In genomic region chr4:9152182-9153007, GRCh38 we compare ENCODE assay signal across 8 cellular contexts. TPM values are rescaled to one million over a fixed set of nuclear protein-coding genes. Genes with fewer than 3 reads are reported as not detected.
DNase-seq lines count a peak whose midpoint lies in the region; ATAC-seq, FAIRE-seq and TF ChIP-seq lines count a peak whose summit lies in the region.
"Not testable (repeated sequence)": the region's sequence is repeated elsewhere in the genome, so short reads cannot be mapped to it uniquely, and the experiment has no call there.

No MANE protein-coding gene starts in this region.

- H4K8ac ChIP-seq in H1 (ENCODE audit: extremely low read depth, insufficient read depth, low read length), result not testable (repeated sequence)

- not testable (repeated sequence) for TF ChIP-seq POLR2A in H1 (IDR thresholded peaks at IDR 0.05; ENCODE audit: control extremely low read depth in 1 of 2, low read depth in 2 of 2, low read length in 2 of 2)
- peak in 1 of 2 donors; percentile 55 for TF ChIP-seq POLR2A in vagina (IDR thresholded peaks at IDR 0.05)

- H2BK5ac ChIP-seq in H1 (ENCODE audit: low read depth, low read length), result not testable (repeated sequence)

- H3K79me2 ChIP-seq in H1 (ENCODE audit: control insufficient read depth in 1 of 2, insufficient read depth in 2 of 2, low read length in 2 of 2), result not testable (repeated sequence)

- not testable (repeated sequence) for H2AK5ac ChIP-seq in H1 (ENCODE audit: low read depth, low read length)

- H4K5ac ChIP-seq in H1 (ENCODE audit: insufficient read length, low read depth, low read length), result not testable (repeated sequence)

- not testable (repeated sequence) for H3K56ac ChIP-seq in H1 (replicated peaks; ENCODE audit: insufficient read length, low read depth, low read length)

- H4K91ac ChIP-seq in H1 (replicated peaks; ENCODE audit: insufficient read length, low read length), result not testable (repeated sequence)

- H3K27ac ChIP-seq in H1 (ENCODE audit: low read depth, low read length), result not testable (repeated sequence)
- H3K27ac ChIP-seq in small intestine (ENCODE audit: low read depth in 1 of 2, low read length in 1 of 2) (peak overlapping the region; percentile 68 to 98), vagina (peak overlapping the region; percentile 93)

- H3K18ac ChIP-seq in H1 (ENCODE audit: extremely low read depth, low read length), result not testable (repeated sequence)

- not testable (repeated sequence) for H2BK120ac ChIP-seq in H1 (replicated peaks; ENCODE audit: low read depth, low read length)

- WGBS in H1 (ENCODE audit: extremely low coverage in 1 of 2, insufficient coverage in 1 of 2, insufficient read length in 1 of 2, insufficient replicate concordance in 2 of 2, low coverage in 1 of 2, low lambda C conversion rate in 2 of 2, missing lambda C conversion rate in 1 of 2), 2 experiments, result 94% methylated on average over 8 of the region's 63 CpGs; no CpG with 5 or more reads in 1 of the 2 experiments
- 1 to 2% (median 1%) methylated on average over 30 to 57 of the region's 63 CpGs for WGBS in small intestine, 3 donors

- DNase-seq in KG1 (lab: John Stamatoyannopoulos, UW) (peak; percentile 91), SIG-M5 (lab: John Stamatoyannopoulos, UW) (peak; percentile 44), H1 (ENCODE audit: low read depth in 1 of 2, low spot score in 2 of 2) (peak; percentile 94 to 99), left kidney (ENCODE audit: low read depth, low spot score) (peak; percentile 98), small intestine (peak; percentile 97), vagina (ENCODE audit: extremely low spot score in 2 of 2) (peak in 1 of 2 donors; percentile 96)
- DNase-seq in activated T-cell treated with anti-CD3 and anti-CD28 coated beads, Interleukin-2, amount 50 U/mL, for 72 hours, result peak; percentile 98

- POLR2A ChIA-PET in H1 (lab: Charles Lee; ENCODE audit: partially characterized antibody), result not testable (repeated sequence)

- not testable (repeated sequence) for H3K36me3 ChIP-seq in H1 (ENCODE audit: control insufficient read depth in 2 of 4, insufficient read depth in 4 of 4, low read length in 3 of 4); small intestine (ENCODE audit: control insufficient read depth in 2 of 2, insufficient read depth in 2 of 2, low read length in 2 of 2); vagina

- not testable (repeated sequence) for H3K9ac ChIP-seq in H1 (replicated peaks in 1 of 4; ENCODE audit: extremely low read depth in 1 of 4, low read depth in 3 of 4, low read length in 3 of 4)

- not testable (repeated sequence) for TF ChIP-seq EP300 in H1 (IDR thresholded peaks at IDR 0.05; ENCODE audit: borderline replicate concordance in 1 of 2, low read depth in 2 of 2, low read length in 2 of 2)

- intact Hi-C loops in vagina (cut with DNase I), result not testable (repeated sequence)

- not testable (repeated sequence) for H2BK12ac ChIP-seq in H1 (ENCODE audit: low read depth, low read length)

- peaks cover 4 to 61% of the 10 kb centered on the region in 2 experiments; a peak in 2 of 4 replicates for H3K9me3 ChIP-seq in H1 (ENCODE audit: insufficient read depth in 2 of 2, low read depth in 1 of 2, low read length in 1 of 2)
- H3K9me3 ChIP-seq in small intestine (ENCODE audit: control insufficient read depth, low read depth); vagina: not testable (repeated sequence)

- peak overlapping the region; percentile 94 for H3K27ac Mint-ChIP-seq in activated T-cell treated with anti-CD3 and anti-CD28 coated beads, Interleukin-2, amount 50 U/mL, for 72 hours

- not testable (repeated sequence) for FAIRE-seq in H1 (lab: Jason Lieb, UNC)
- FAIRE-seq in small intestine (lab: Jason Lieb, UNC), result peak; percentile 97

- H3K27me3 Mint-ChIP-seq in activated T-cell treated with anti-CD3 and anti-CD28 coated beads, Interleukin-2, amount 50 U/mL, for 72 hours (ENCODE audit: low read depth), result not testable (repeated sequence)

- not testable (repeated sequence) for H3K23me2 ChIP-seq in H1 (ENCODE audit: low read depth, low read length)

- not testable (repeated sequence) for H4K20me1 ChIP-seq in H1 (replicated peaks in 1 of 2; ENCODE audit: control insufficient read depth in 1 of 2, insufficient read depth in 2 of 2, low read length in 2 of 2)

- not testable (repeated sequence) for H2BK20ac ChIP-seq in H1 (ENCODE audit: low read length)

- not testable (repeated sequence) for TF ChIP-seq CTCF in H1 (IDR thresholded peaks at IDR 0.05; ENCODE audit: control extremely low read depth in 1 of 3, insufficient read depth in 1 of 3, low read depth in 1 of 3, low read length in 3 of 3); vagina (IDR thresholded peaks at IDR 0.05)

- H3K9me3 Mint-ChIP-seq in activated T-cell treated with anti-CD3 and anti-CD28 coated beads, Interleukin-2, amount 50 U/mL, for 72 hours, result not testable (repeated sequence)

- H2AFZ ChIP-seq in H1 (ENCODE audit: low read length), result not testable (repeated sequence)

- peak overlapping the region in 1 of 4 experiments; percentile 70; a peak in 2 of 8 replicates for H3K4me3 ChIP-seq in H1 (ENCODE audit: extremely low read depth in 1 of 4, insufficient read depth in 2 of 4, low read depth in 3 of 4, low read length in 4 of 4)
- H3K4me3 ChIP-seq in small intestine (ENCODE audit: low read depth in 1 of 2, low read length in 2 of 2), result peak overlapping the region; percentile 62 to 73
- H3K4me3 ChIP-seq in vagina, result peak overlapping the region; percentile 78 to 79

- not testable (repeated sequence) for H3K4ac ChIP-seq in H1 (replicated peaks; ENCODE audit: insufficient read length, low read depth, low read length)

- TF ChIP-seq RAD21 in H1 (IDR thresholded peaks at IDR 0.05 in 1 of 2, conservative IDR thresholded peaks at IDR 0.05 in 1 of 2; ENCODE audit: low read depth in 2 of 2, low read length in 2 of 2), result not testable (repeated sequence)

- CTCF ChIA-PET in H1 (lab: Charles Lee; ENCODE audit: partially characterized antibody), result not testable (repeated sequence)

- peak overlapping the region; percentile 91 to 96 for H3K4me3 Mint-ChIP-seq in activated T-cell treated with anti-CD3 and anti-CD28 coated beads, Interleukin-2, amount 50 U/mL, for 72 hours

- not testable (repeated sequence) for H3K23ac ChIP-seq in H1 (ENCODE audit: insufficient read length)

- H3K4me1 Mint-ChIP-seq in activated T-cell treated with anti-CD3 and anti-CD28 coated beads, Interleukin-2, amount 50 U/mL, for 72 hours (ENCODE audit: low read depth), result peaks cover 22% of the 10 kb centered on the region

- not testable (repeated sequence) for H3K4me1 ChIP-seq in H1 (replicated peaks in 1 of 4; ENCODE audit: control insufficient read depth in 3 of 4, insufficient read depth in 4 of 4, low read length in 3 of 4); small intestine (ENCODE audit: control insufficient read depth in 2 of 2, insufficient read depth in 1 of 2, low read depth in 1 of 2, low read length in 1 of 2); vagina

- not testable (repeated sequence) for H3K79me1 ChIP-seq in H1 (ENCODE audit: low read depth, low read length)

- not testable (repeated sequence) for H3K27me3 ChIP-seq in H1 (replicated peaks in 1 of 4; ENCODE audit: control insufficient read depth in 3 of 4, extremely low read depth in 1 of 4, insufficient read depth in 3 of 4, low read length in 3 of 4); small intestine (ENCODE audit: control insufficient read depth in 2 of 2, insufficient read depth in 2 of 2, low read length in 2 of 2); vagina

- H3K14ac ChIP-seq in H1 (ENCODE audit: insufficient read length), result not testable (repeated sequence)

- peak; percentile 36 for ATAC-seq in GM18861 (IDR thresholded peaks at IDR 0.05; ENCODE audit: unreplicated experiment)
- ATAC-seq in activated T-cell treated with anti-CD3 and anti-CD28 coated beads, Interleukin-2, amount 50 U/mL, for 72 hours (replicated peaks in 1 of 2), result peak; percentile 85 to 89

- H3K36me3 Mint-ChIP-seq in activated T-cell treated with anti-CD3 and anti-CD28 coated beads, Interleukin-2, amount 50 U/mL, for 72 hours (ENCODE audit: insufficient read depth in 2 of 2), result not testable (repeated sequence)

- peak overlapping the region in 1 of 2 experiments; percentile 52; a peak in 1 of 4 replicates for H3K4me2 ChIP-seq in H1 (ENCODE audit: insufficient read depth in 1 of 2, low read depth in 2 of 2, low read length in 2 of 2)

- not testable (repeated sequence) for H2BK15ac ChIP-seq in H1 (ENCODE audit: low read length)

RNA-seq across cellular contexts. Expression of gene FAM90A26, which starts 17.8 kb away (rescaled TPM):
- total RNA-seq in activated T-cell treated with anti-CD3 and anti-CD28 coated beads, Interleukin-2, amount 50 U/mL, for 72 hours, result not detected
- total RNA-seq in H1 (2021; fragmentation: NEBNext Ultra II Directional; extraction: Animal tissue kit (Norgen Biotek cat#: 25700)), result not detected in 2 replicates
- polyA plus RNA-seq in H1 (2011; rRNA removed) (0.05 TPM in 1 of 2 replicates, not detected in the other), small intestine (not detected)
- polyA plus RNA-seq in H1 (2011; cell fraction: cytosol; rRNA removed), result not detected
- polyA plus RNA-seq in H1 (2011; cell fraction: nucleus; rRNA removed), result not detected
- polyA plus RNA-seq in H1 (2012, experiment 1 of 2), result not detected in 4 replicates
- polyA plus RNA-seq in H1 (2012, experiment 2 of 2), result not detected
- not detected for polyA plus RNA-seq in H1 (2013, experiment 1 of 2)
- polyA plus RNA-seq in H1 (2013, experiment 2 of 2), result not detected
- polyA minus RNA-seq in H1 (2011; rRNA and poly(A)+ RNA removed), result not detected in 2 replicates
- polyA minus RNA-seq in H1 (2011; cell fraction: cytosol; rRNA and poly(A)+ RNA removed), result not detected
- polyA minus RNA-seq in H1 (2011; cell fraction: nucleus; rRNA and poly(A)+ RNA removed), result not detected
- total RNA-seq in vagina, result not detected

RNA-seq across cellular contexts. Expression of gene USP17L10, which starts 58.1 kb away (rescaled TPM):
- not detected for total RNA-seq in activated T-cell treated with anti-CD3 and anti-CD28 coated beads, Interleukin-2, amount 50 U/mL, for 72 hours
- total RNA-seq in H1 (2021; fragmentation: NEBNext Ultra II Directional; extraction: Animal tissue kit (Norgen Biotek cat#: 25700)), result not detected in 2 replicates
- polyA plus RNA-seq in H1 (2011; rRNA removed), result not detected in 2 replicates
- polyA plus RNA-seq in H1 (2011; cell fraction: cytosol; rRNA removed), result not detected
- polyA plus RNA-seq in H1 (2011; cell fraction: nucleus; rRNA removed), result not detected
- not detected in 4 replicates for polyA plus RNA-seq in H1 (2012, experiment 1 of 2)
- polyA plus RNA-seq in H1 (2012, experiment 2 of 2), result not detected
- polyA plus RNA-seq in H1 (2013, experiment 1 of 2), result not detected
- polyA plus RNA-seq in H1 (2013, experiment 2 of 2), result not detected
- polyA minus RNA-seq in H1 (2011; rRNA and poly(A)+ RNA removed), result not detected in 2 replicates
- not detected for polyA minus RNA-seq in H1 (2011; cell fraction: cytosol; rRNA and poly(A)+ RNA removed)
- not detected for polyA minus RNA-seq in H1 (2011; cell fraction: nucleus; rRNA and poly(A)+ RNA removed)
- polyA plus RNA-seq in small intestine, result not detected
- total RNA-seq in vagina, result not detected
